35 cellular contexts compared by ENCODE assay signal in the genomic region with DNA sequence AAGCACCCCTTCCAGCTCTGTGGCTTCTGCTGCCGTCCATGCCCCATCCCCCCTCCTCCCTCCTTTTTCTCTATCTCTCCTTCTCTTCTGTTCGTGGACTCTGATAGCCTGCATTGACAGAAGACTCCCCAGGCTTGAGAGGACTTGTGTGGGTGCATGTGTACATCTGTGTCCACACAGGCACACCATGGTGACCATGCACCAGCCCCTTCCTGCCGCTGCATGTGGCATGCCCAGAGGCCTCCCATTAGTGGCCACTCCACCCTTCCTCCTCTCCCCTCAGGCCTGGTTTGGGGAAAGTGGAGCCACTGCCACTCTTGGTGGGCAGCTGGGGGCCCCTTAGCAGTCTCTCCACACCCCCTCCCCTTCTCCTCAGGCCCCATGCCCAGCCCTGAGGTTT.
"Had no signal": no experiment of that assay in that cellular context is flagged by ENCODE, and none has a peak within 500 bp of the region (broad histone marks: within the 10 kb centered on the region; RNA-seq: fewer than 3 reads in every experiment).

No MANE protein-coding gene starts in this region.

- H3K4me1 ChIP-seq: ascending aorta, foreskin keratinocyte, lower lobe of right lung, pancreas, prostate gland, vagina had no signal

- DNase-seq: activated CD4-positive, alpha-beta T cell treated with anti-CD3 and anti-CD28 coated beads for 4 hours; activated CD4-positive, alpha-beta T cell treated with anti-CD3 and anti-CD28 coated beads, Interleukin-2, amount 50 U/mL, for 48 hours; activated CD4-positive, CD25-positive, alpha-beta regulatory T cell; activated CD8-positive, alpha-beta memory T cell treated with anti-CD3 and anti-CD28 coated beads, Interleukin-2, amount 50 U/mL, for 4 hours; activated naive CD4-positive, alpha-beta T cell; activated T-cell treated with anti-CD3 and anti-CD28 coated beads, Interleukin-2, amount 50 U/mL, for 24 hours; brain microvascular endothelial cell; cortex of kidney; endodermal cell; foreskin keratinocyte; heart left ventricle; hypothalamus; kidney glomerular epithelial cell; lower lobe of right lung; mesendoderm; nucleus accumbens; pancreas; retina; stimulated activated CD4-positive, alpha-beta T cell treated with anti-CD3 and anti-CD28 coated beads, Interleukin-12 subunit alpha, Interleukin-12 subunit beta, amount 100 ng/mL, for 4 hours; stimulated activated CD4-positive, alpha-beta T cell treated with anti-CD3 and anti-CD28 coated beads, Interleukin-4, amount 100 ng/mL, for 1 hour; stimulated activated naive CD8-positive, alpha-beta T cell treated with anti-CD3 and anti-CD28 coated beads, Interleukin-15, amount 100 ng/mL, for 72 hours; substantia nigra; T-helper 1 cell; upper lobe of left lung had no signal

- H3K4me1 Mint-ChIP-seq: neural crest cell had no signal

- H3K27ac Mint-ChIP-seq: activated T-cell treated with anti-CD3 and anti-CD28 coated beads, Interleukin-2, amount 50 U/mL, for 24 hours; activated T-helper 17 cell treated with anti-CD3 and anti-CD28 coated beads, Interleukin-2, amount 50 U/mL, for 72 hours; endodermal cell; T-helper 2 cell treated with Interferon-gamma antibody and Interleukin-4, amounts not matched to agents 5 μg/mL and 100 μg/mL, for 36 hours had no signal

- H3K9me3 ChIP-seq: ascending aorta, lower lobe of right lung, pancreas, prostate gland, upper lobe of left lung, vagina had no signal

- H3K27me3 ChIP-seq: ascending aorta, pancreas, upper lobe of left lung, vagina had no signal

- H3K27ac ChIP-seq: ascending aorta, brain microvascular endothelial cell, foreskin keratinocyte, heart left ventricle, lower lobe of right lung, pancreas, prostate gland, skin epidermis, upper lobe of left lung, vagina had no signal

- ATAC-seq: activated naive CD4-positive, alpha-beta T cell treated with anti-CD3 and anti-CD28 coated beads, Interleukin-2, amount 50 U/mL, for 72 hours; activated T-helper 17 cell treated with anti-CD3 and anti-CD28 coated beads, Interleukin-2, amount 50 U/mL, for 72 hours; esophagus mucosa; foreskin keratinocyte; heart left ventricle; left lobe of liver; lower lobe of right lung; pancreas; sciatic nerve; stimulated activated naive CD8-positive, alpha-beta T cell treated with anti-CD3 and anti-CD28 coated beads, Interleukin-15, amount 100 ng/mL, for 72 hours had no signal

- H3K4me3 ChIP-seq: ascending aorta, heart left ventricle, lower lobe of right lung, pancreas, prostate gland, skin epidermis, upper lobe of left lung, vagina had no signal

- FAIRE-seq: pancreas had no signal

- H3K36me3 ChIP-seq: ascending aorta, brain microvascular endothelial cell, heart left ventricle, lower lobe of right lung, pancreas, prostate gland, upper lobe of left lung, vagina had no signal

- H3K9me3 Mint-ChIP-seq: activated T-cell treated with anti-CD3 and anti-CD28 coated beads, Interleukin-2, amount 50 U/mL, for 24 hours had no signal

- H3K27me3 Mint-ChIP-seq: activated T-cell treated with anti-CD3 and anti-CD28 coated beads, Interleukin-2, amount 50 U/mL, for 24 hours; activated T-helper 17 cell treated with anti-CD3 and anti-CD28 coated beads, Interleukin-2, amount 50 U/mL, for 72 hours; stimulated activated naive CD8-positive, alpha-beta T cell treated with anti-CD3 and anti-CD28 coated beads, Interleukin-15, amount 100 ng/mL, for 72 hours had no signal

- H3K4me3 Mint-ChIP-seq: activated T-cell treated with anti-CD3 and anti-CD28 coated beads, Interleukin-2, amount 50 U/mL, for 24 hours; activated T-helper 17 cell treated with anti-CD3 and anti-CD28 coated beads, Interleukin-2, amount 50 U/mL, for 72 hours; endodermal cell; neural crest cell; stimulated activated naive CD8-positive, alpha-beta T cell treated with anti-CD3 and anti-CD28 coated beads, Interleukin-15, amount 100 ng/mL, for 72 hours; T-helper 2 cell treated with Interferon-gamma antibody and Interleukin-4, amounts not matched to agents 5 μg/mL and 100 μg/mL, for 36 hours had no signal
